In genomic region chr18:62009521-62009920, GRCh38 we compare ENCODE assay signal across 9 cellular contexts.
"Had no signal": no experiment of that assay in that cellular context is flagged by ENCODE, and none has a peak within 500 bp of the region (broad histone marks: within the 10 kb centered on the region; RNA-seq: fewer than 3 reads in every experiment).

No MANE protein-coding gene starts in this region.

- DNase-seq: H7, HFFc6 had no signal

- FAIRE-seq: H1, HepG2, K562 had no signal

- H3K4me3 ChIP-seq: GM23338, HAP-1, K562 had no signal

- H3K27ac ChIP-seq: HL-60 had no signal

- H3K4me2 ChIP-seq: GM23338 had no signal

- H3K4me1 ChIP-seq: HAP-1 had no signal

- ATAC-seq: GM23338, HCT116, HepG2, K562 had no signal

- H3K36me3 ChIP-seq: HAP-1 had no signal

- H2AFZ ChIP-seq: GM23338 had no signal
